ENCODE assay signal across 8 cellular contexts in genomic region chr1:236394905-236395779, GRCh38. TPM values are rescaled to one million over a fixed set of nuclear protein-coding genes. Genes with fewer than 3 reads are reported as not detected.
DNase-seq lines count a peak whose midpoint lies in the region; ATAC-seq and TF ChIP-seq lines count a peak whose summit lies in the region.

No MANE protein-coding gene starts in this region.

- DNase-seq in NCI-H82 (lab: John Stamatoyannopoulos, UW) (peak; percentile 41), NCI-H82 treated with DMSO at 0.1 percent for 48 hours (lab: John Stamatoyannopoulos, UW; ENCODE audit: unreplicated experiment) (no peak), SIG-M5 (lab: John Stamatoyannopoulos, UW) (peak; percentile 44), hepatocyte (ENCODE audit: low spot score) (peak; percentile 44), C1 segment of cervical spinal cord (lab: John Stamatoyannopoulos, UW) (no peak)
- peak; percentile 57 for DNase-seq in activated naive CD8-positive, alpha-beta T cell treated with anti-CD3 and anti-CD28 coated beads for 36 hours

- H3K27ac Mint-ChIP-seq in activated naive CD8-positive, alpha-beta T cell treated with anti-CD3 and anti-CD28 coated beads for 36 hours = no peak overlapping the region

- H3K9me2 ChIP-seq in hepatocyte (replicated peaks; ENCODE audit: insufficient read depth) = no peaks in the 10 kb centered on the region

- ATAC-seq in HG03025 (IDR thresholded peaks at IDR 0.05; ENCODE audit: low FRiP score, unreplicated experiment) = peak; percentile 42

- no peak for TF ChIP-seq CTCF in hepatocyte (IDR thresholded peaks at IDR 0.05; ENCODE audit: poor library complexity)

- no peaks in the 10 kb centered on the region for H3K36me3 Mint-ChIP-seq in activated naive CD8-positive, alpha-beta T cell treated with anti-CD3 and anti-CD28 coated beads for 36 hours

- peaks cover 77% of the 10 kb centered on the region for H3K27me3 Mint-ChIP-seq in activated naive CD8-positive, alpha-beta T cell treated with anti-CD3 and anti-CD28 coated beads for 36 hours

- peak overlapping the region; percentile 98 for H3K4me2 ChIP-seq in hepatocyte

- H3K4me1 Mint-ChIP-seq in activated naive CD8-positive, alpha-beta T cell treated with anti-CD3 and anti-CD28 coated beads for 36 hours = peaks cover 19% of the 10 kb centered on the region

- 2% methylated on average over 54 of the region's 82 CpGs for WGBS in hepatocyte (ENCODE audit: low lambda C conversion rate, missing lambda C conversion rate)

- H3K27ac ChIP-seq in hepatocyte (peak overlapping the region; percentile 32), skeletal muscle tissue (ENCODE audit: low read depth, low read length) (no peak overlapping the region)

- peak overlapping the region; percentile 95 for H2AFZ ChIP-seq in hepatocyte

- H3K4me3 ChIP-seq in hepatocyte (peak overlapping the region; percentile 91), skeletal muscle tissue (ENCODE audit: low read length in 3 of 3) (peak overlapping the region; percentile 60 to 63 (median 61))

- H3K9me3 Mint-ChIP-seq in activated naive CD8-positive, alpha-beta T cell treated with anti-CD3 and anti-CD28 coated beads for 36 hours = no peaks in the 10 kb centered on the region

- no peaks in the 10 kb centered on the region for H4K20me1 ChIP-seq in hepatocyte (ENCODE audit: insufficient read depth, poor library complexity, severe bottlenecking)

- peak overlapping the region in 1 of 3 donors; percentile 8 for H3K9ac ChIP-seq in skeletal muscle tissue (ENCODE audit: low read depth in 1 of 3, low read length in 3 of 3)

- H3K27me3 ChIP-seq in hepatocyte (peaks cover 12% of the 10 kb centered on the region), skeletal muscle tissue (ENCODE audit: control insufficient read depth in 3 of 3, insufficient read depth in 3 of 3, low read length in 3 of 3) (peaks cover 26 to 37% (median 36%) of the 10 kb centered on the region in 3 donors)

- H3K9me3 ChIP-seq in hepatocyte (ENCODE audit: low read depth) (no peaks in the 10 kb centered on the region), skeletal muscle tissue (ENCODE audit: control insufficient read depth in 3 of 3, low read length in 3 of 3) (no peaks in the 10 kb centered on the region)

- peaks cover 2% of the 10 kb centered on the region for H3K4me1 ChIP-seq in hepatocyte (ENCODE audit: insufficient read depth)
- H3K4me1 ChIP-seq in skeletal muscle tissue (ENCODE audit: control insufficient read depth in 3 of 3, insufficient read depth in 3 of 3, low read length in 3 of 3) = peaks cover 5 to 8% (median 5%) of the 10 kb centered on the region in 3 donors

- no peaks in the 10 kb centered on the region for H3K36me3 ChIP-seq in hepatocyte (replicated peaks; ENCODE audit: insufficient read depth, low read depth)
- no peaks in the 10 kb centered on the region for H3K36me3 ChIP-seq in skeletal muscle tissue (ENCODE audit: control insufficient read depth in 3 of 3, insufficient read depth in 3 of 3, low read length in 3 of 3)

- peaks cover 5% of the 10 kb centered on the region for H3K79me2 ChIP-seq in hepatocyte

- peak overlapping the region; percentile 81 for H3K4me3 Mint-ChIP-seq in activated naive CD8-positive, alpha-beta T cell treated with anti-CD3 and anti-CD28 coated beads for 36 hours

RNA-seq across cellular contexts. Expression of gene EDARADD, which starts 1.1 kb away (rescaled TPM):
- 1 to 10 TPM; 1.6 TPM for total RNA-seq in activated naive CD8-positive, alpha-beta T cell treated with anti-CD3 and anti-CD28 coated beads for 36 hours
- total RNA-seq in hepatocyte (2.4 and 4.5 TPM in 2 replicates), skeletal muscle tissue (under 0.01 TPM)
- polyA plus RNA-seq in hepatocyte = 1.3 and 1.7 TPM in 2 replicates

Comparison
In these comparisons a context has a peak if more than half of its experiments do, and no peak if none do; other contexts are left out.
1. DNase-seq: peak in NCI-H82 (single experiment), SIG-M5 (single experiment), activated naive CD8-positive, alpha-beta T cell treated with anti-CD3 and anti-CD28 coated beads for 36 hours (single experiment) and hepatocyte (single experiment); none in NCI-H82 treated with DMSO at 0.1 percent for 48 hours (single experiment) and C1 segment of cervical spinal cord (0 of 14).